In the genomic region with DNA sequence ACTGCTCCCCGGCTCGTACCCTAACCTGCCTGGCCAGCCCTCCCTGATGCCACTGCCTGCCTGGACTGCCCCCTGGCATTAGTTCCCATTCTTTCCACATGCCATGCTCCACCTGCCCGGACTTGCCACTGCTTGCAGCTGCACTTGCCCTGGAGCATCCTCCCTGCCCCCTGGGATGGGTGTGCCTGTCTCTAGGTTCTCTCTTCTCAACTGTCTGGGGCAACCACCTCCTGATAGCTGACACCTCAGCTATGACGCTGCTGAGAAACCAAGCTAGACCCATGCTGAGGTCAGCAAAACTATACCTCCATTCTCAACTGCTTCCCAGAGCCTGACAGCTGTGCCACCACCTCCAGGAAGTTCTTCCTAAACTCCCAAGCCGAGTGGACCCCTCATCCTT, we compare ENCODE assay signal across 20 cellular contexts.
A peak's percentile ranks its signal among the peaks of the same experiment; 100 is the strongest.
DNase-seq lines count a peak whose midpoint lies in the region; ATAC-seq, FAIRE-seq and TF ChIP-seq lines count a peak whose summit lies in the region.
"Had no signal": no experiment of that assay in that cellular context is flagged by ENCODE, and none has a peak within 500 bp of the region (broad histone marks: within the 10 kb centered on the region; RNA-seq: fewer than 3 reads in every experiment).

No MANE protein-coding gene starts in this region.

- H2BK20ac ChIP-seq in IMR-90 (ENCODE audit: low read depth, low read length), result no peak overlapping the region

- H3K9me1 ChIP-seq in IMR-90 (ENCODE audit: insufficient read depth, low read length), result no peaks in the 10 kb centered on the region; the same call in 1 of the 2 replicates

- TF ChIP-seq POLR2A in A549 (IDR thresholded peaks at IDR 0.05; ENCODE audit: low read length), result no peak
- no peak for TF ChIP-seq POLR2A in IMR-90 (IDR thresholded peaks at IDR 0.05; ENCODE audit: low read depth, low read length)

- no peak overlapping the region for H3K4ac ChIP-seq in IMR-90 (ENCODE audit: low read depth, low read length)

- FAIRE-seq in A549 (lab: Jason Lieb, UNC), result no peak

- no peak overlapping the region for H3K4me3 ChIP-seq in A549
- H3K4me3 ChIP-seq in IMR-90 (ENCODE audit: insufficient read depth, low read depth, low read length), result no peak overlapping the region
- no peak overlapping the region for H3K4me3 ChIP-seq in esophagus (ENCODE audit: low read depth in 1 of 2, low read length in 2 of 2)
- H3K4me3 ChIP-seq in WERI-Rb-1 (ENCODE audit: low read depth, low read length), result no peak overlapping the region
- H3K4me3 ChIP-seq: HAP-1, left ventricle myocardium inferior had no signal

- H2BK120ac ChIP-seq in IMR-90 (ENCODE audit: low read depth, low read length), result no peak overlapping the region

- H3K36me3 ChIP-seq in IMR-90 (ENCODE audit: control insufficient read depth, insufficient read depth, low read length), result no peaks in the 10 kb centered on the region
- no peaks in the 10 kb centered on the region for H3K36me3 ChIP-seq in esophagus (ENCODE audit: control insufficient read depth in 2 of 2, insufficient read depth in 2 of 2, low read length in 1 of 2)
- H3K36me3 ChIP-seq in WERI-Rb-1, result no peaks in the 10 kb centered on the region
- H3K36me3 ChIP-seq: HAP-1, left ventricle myocardium inferior, neutrophil had no signal

- no peak overlapping the region for H4K91ac ChIP-seq in IMR-90 (ENCODE audit: insufficient read depth, low read depth, low read length)

- H3K27me3 ChIP-seq in IMR-90 (ENCODE audit: control insufficient read depth, insufficient read depth, low read length), result peaks cover 10% of the 10 kb centered on the region
- no peaks in the 10 kb centered on the region for H3K27me3 ChIP-seq in esophagus (ENCODE audit: control insufficient read depth in 1 of 2, insufficient read depth in 2 of 2, low read length in 2 of 2)
- no peaks in the 10 kb centered on the region for H3K27me3 ChIP-seq in WERI-Rb-1 (ENCODE audit: insufficient read depth, low read depth, severe bottlenecking)
- H3K27me3 ChIP-seq: neutrophil had no signal

- no peak overlapping the region for H2BK5ac ChIP-seq in IMR-90 (ENCODE audit: low read depth, low read length, poor library complexity, severe bottlenecking)

- dilution Hi-C loops in IMR-90 (cut with HindIII; ENCODE audit: low sequenced_read_pairs, unreplicated experiment), result no loop called here

- H3K4me1 ChIP-seq in A549, result no peaks in the 10 kb centered on the region
- H3K4me1 ChIP-seq in IMR-90 (ENCODE audit: control insufficient read depth, insufficient read depth, low read length), result no peaks in the 10 kb centered on the region
- peaks cover 0 to 19% of the 10 kb centered on the region in 2 donors for H3K4me1 ChIP-seq in esophagus (ENCODE audit: control insufficient read depth in 2 of 2, insufficient read depth in 2 of 2, low read length in 1 of 2)
- H3K4me1 ChIP-seq: HAP-1 had no signal

- TF ChIP-seq CTCF in A549 (IDR thresholded peaks at IDR 0.05) (no peak), IMR-90 (conservative IDR thresholded peaks at IDR 0.05; ENCODE audit: low read depth, low read length) (no peak), WERI-Rb-1 (IDR thresholded peaks at IDR 0.05; ENCODE audit: low read depth, low read length) (no peak)

- H2AFZ ChIP-seq in IMR-90 (replicated peaks; ENCODE audit: low read length, poor library complexity), result no peak overlapping the region

- H3K18ac ChIP-seq in IMR-90 (ENCODE audit: low read depth, low read length), result no peak overlapping the region

- H2AK5ac ChIP-seq in IMR-90 (ENCODE audit: low read depth, low read length), result no peak overlapping the region

- no TSS peak for BruUV-seq in IMR-90 (replicated peaks; lab: Mats Ljungman, UMichigan)

- H4K8ac ChIP-seq in IMR-90 (ENCODE audit: low read depth in 2 of 2, low read length in 2 of 2), result no peak overlapping the region

- WGBS in A549 (ENCODE audit: missing lambda C conversion rate), result 74% methylated on average over 5 of the region's 5 CpGs
- no CpG with 5 or more reads among the region's 5 CpGs for WGBS in IMR-90 (ENCODE audit: extremely low coverage in 2 of 2, insufficient read length in 1 of 2), 2 experiments
- WGBS in esophagus, 2 donors, result 52 to 60% methylated on average over 5 of the region's 5 CpGs

- no peak for TF ChIP-seq EP300 in A549 (IDR thresholded peaks at IDR 0.05)

- intact Hi-C loops in IMR-90 (cut with micrococcal nuclease), result no loop called here

- no peak overlapping the region for H3K14ac ChIP-seq in IMR-90 (replicated peaks; ENCODE audit: low read depth, low read length)

- in situ Hi-C loops in IMR-90 (cut with MboI; ENCODE audit: low sequenced_read_pairs), result no loop called here

- POLR2A ChIA-PET in A549 (lab: Yijun Ruan, JAX), result no interaction called here
- POLR2A ChIA-PET in IMR-90 (lab: Charles Lee; ENCODE audit: unreplicated experiment), result no interaction called here

- ATAC-seq in A549, result no peak
- no peak for ATAC-seq in IMR-90 (ENCODE audit: low read depth)
- ATAC-seq in HG02938 (IDR thresholded peaks at IDR 0.05; ENCODE audit: unreplicated experiment), result no peak

- no peak for TF ChIP-seq RAD21 in A549 (conservative IDR thresholded peaks at IDR 0.05 in 1 of 2, IDR thresholded peaks at IDR 0.05 in 1 of 2)
- no peak for TF ChIP-seq RAD21 in IMR-90 (IDR thresholded peaks at IDR 0.05; ENCODE audit: low read length)

- H3K23ac ChIP-seq in IMR-90 (ENCODE audit: low read depth, low read length), result no peak overlapping the region

- no peak for DNase-seq in A549 (ENCODE audit: low read depth in 1 of 2, low spot score in 1 of 2)
- DNase-seq in IMR-90, result no peak
- peak; percentile 42 for DNase-seq in NCI-H526 treated with DMSO at 0.1 percent for 48 hours (lab: John Stamatoyannopoulos, UW)
- no peak for DNase-seq in activated effector memory CD4-positive, alpha-beta T cell treated with anti-CD3 and anti-CD28 coated beads, Interleukin-2, amount 50 U/mL, for 16 hours
- DNase-seq in stimulated activated CD4-positive, alpha-beta T cell treated with anti-CD3 and anti-CD28 coated beads, Interleukin-2, amount 100 ng/mL, for 24 hours, result no peak
- DNase-seq in WERI-Rb-1, result no peak
- DNase-seq: activated CD4-positive, alpha-beta T cell treated with anti-CD3 and anti-CD28 coated beads, Interleukin-2, amount 50 U/mL, for 1 hour; activated CD8-positive, alpha-beta memory T cell treated with anti-CD3 and anti-CD28 coated beads, Interleukin-2, amount 50 U/mL, for 48 hours; activated naive CD4-positive, alpha-beta T cell; DND-41; glutamatergic neuron; KBM-7; left ventricle myocardium inferior; stimulated activated CD4-positive, alpha-beta T cell treated with anti-CD3 and anti-CD28 coated beads, Interleukin-12 subunit alpha, Interleukin-12 subunit beta, amount 100 ng/mL, for 4 hours had no signal

- no peak overlapping the region for H4K5ac ChIP-seq in IMR-90 (ENCODE audit: low read depth, low read length)

- no peak overlapping the region for H2AK9ac ChIP-seq in IMR-90 (replicated peaks; ENCODE audit: low read depth, low read length, poor library complexity)

- H2BK15ac ChIP-seq in IMR-90 (ENCODE audit: low read depth, low read length), result no peak overlapping the region

- no peaks in the 10 kb centered on the region for H3K9me3 ChIP-seq in A549
- H3K9me3 ChIP-seq in IMR-90 (ENCODE audit: control insufficient read depth, insufficient read depth, low read length), result no peaks in the 10 kb centered on the region
- no peaks in the 10 kb centered on the region for H3K9me3 ChIP-seq in esophagus (ENCODE audit: control insufficient read depth in 2 of 2, insufficient read depth in 1 of 2, low read depth in 1 of 2, low read length in 1 of 2)
- H3K9me3 ChIP-seq in WERI-Rb-1 (ENCODE audit: severe bottlenecking), result no peaks in the 10 kb centered on the region
- H3K9me3 ChIP-seq: HAP-1, left ventricle myocardium inferior, neutrophil had no signal

- no peak overlapping the region for H3K4me2 ChIP-seq in A549
- no peak overlapping the region for H3K4me2 ChIP-seq in IMR-90 (ENCODE audit: low read depth, low read length)

- H3K27ac ChIP-seq in A549 (no peak overlapping the region), IMR-90 (ENCODE audit: insufficient read depth, low read length) (no peak overlapping the region), esophagus (ENCODE audit: low read depth in 2 of 2, low read length in 1 of 2) (peak overlapping the region; percentile 86 to 91), WERI-Rb-1 (no peak overlapping the region)
- H3K27ac ChIP-seq: C4-2B, HL-60, left ventricle myocardium inferior, neutrophil had no signal

- no peaks in the 10 kb centered on the region for H4K20me1 ChIP-seq in IMR-90 (ENCODE audit: insufficient read depth, low read length)

- CTCF ChIA-PET in A549 (lab: Yijun Ruan, JAX), result interaction anchor here (0.7 kb wide), 1 partner anchor 68 kb away, joined by 3 read pairs; no protein-coding TSS in a partner anchor
- CTCF ChIA-PET in IMR-90 (lab: Yijun Ruan, JAX), result no interaction called here

- no peak overlapping the region for H3K9ac ChIP-seq in IMR-90 (ENCODE audit: low read depth, low read length)

- H3K79me1 ChIP-seq in IMR-90 (ENCODE audit: low read depth in 1 of 2, low read length in 2 of 2), result no peaks in the 10 kb centered on the region

- H3K56ac ChIP-seq in IMR-90 (ENCODE audit: extremely low read depth, insufficient read depth, low read length), result no peak overlapping the region

TF ChIP-seq in A549, 52 proteins besides CTCF, POLR2A, EP300 and RAD21:
- TF ChIP-seq ZNF302 (CRISPR knock-in tag; IDR thresholded peaks at IDR 0.05) (no peak), MAFK (IDR thresholded peaks at IDR 0.05; ENCODE audit: partially characterized antibody) (peak; percentile 76)

TF ChIP-seq in IMR-90, 13 proteins besides CTCF, POLR2A, EP300 and RAD21:
- peak; percentile 75 for TF ChIP-seq MAFK (IDR thresholded peaks at IDR 0.05; ENCODE audit: low read depth, low read length)
- TF ChIP-seq SMC3 (IDR thresholded peaks at IDR 0.05; ENCODE audit: low read depth, low read length), result no peak
TF ChIP-seq in IMR-90: peak in this region for 1.

Comparison
In these comparisons a context has a peak if more than half of its experiments do, and no peak if none do; other contexts are left out.
1. H3K27ac ChIP-seq: peak in esophagus (2 of 2); none in A549 (0 of 2), IMR-90 (single experiment) and WERI-Rb-1 (single experiment).